8 cellular contexts compared by ENCODE assay signal in the genomic region with DNA sequence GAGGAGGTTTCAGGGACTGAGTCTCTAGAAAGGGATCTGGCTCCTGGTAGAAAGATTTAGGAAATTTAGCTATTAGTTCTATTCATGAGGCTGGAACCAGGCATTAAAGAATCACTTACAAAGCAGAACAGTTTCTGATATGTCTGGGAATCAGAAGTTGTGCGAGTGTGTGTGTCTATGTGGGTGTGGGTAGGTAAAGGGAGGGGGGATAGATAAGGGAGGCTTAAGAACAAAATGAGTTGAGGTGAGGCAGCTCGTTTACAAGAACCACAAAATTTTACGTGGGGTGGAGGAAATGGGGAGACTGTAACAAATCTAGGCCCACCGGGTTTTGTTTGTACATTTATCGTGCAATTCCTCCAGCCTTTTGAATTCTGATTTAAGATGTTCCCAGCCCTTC.
"Had no signal": no experiment of that assay in that cellular context is flagged by ENCODE, and none has a peak within 500 bp of the region (broad histone marks: within the 10 kb centered on the region; RNA-seq: fewer than 3 reads in every experiment).

No MANE protein-coding gene starts in this region.

- FAIRE-seq: G401.6, GM12878, GM12891, GM12892, GM18507, GM19239 had no signal

- DNase-seq: GDM1, GF-D8 had no signal

- H3K4me3 ChIP-seq: GM12878 had no signal

- ATAC-seq: GM12878 had no signal
